8 cellular contexts compared by ENCODE assay signal in the genomic region with DNA sequence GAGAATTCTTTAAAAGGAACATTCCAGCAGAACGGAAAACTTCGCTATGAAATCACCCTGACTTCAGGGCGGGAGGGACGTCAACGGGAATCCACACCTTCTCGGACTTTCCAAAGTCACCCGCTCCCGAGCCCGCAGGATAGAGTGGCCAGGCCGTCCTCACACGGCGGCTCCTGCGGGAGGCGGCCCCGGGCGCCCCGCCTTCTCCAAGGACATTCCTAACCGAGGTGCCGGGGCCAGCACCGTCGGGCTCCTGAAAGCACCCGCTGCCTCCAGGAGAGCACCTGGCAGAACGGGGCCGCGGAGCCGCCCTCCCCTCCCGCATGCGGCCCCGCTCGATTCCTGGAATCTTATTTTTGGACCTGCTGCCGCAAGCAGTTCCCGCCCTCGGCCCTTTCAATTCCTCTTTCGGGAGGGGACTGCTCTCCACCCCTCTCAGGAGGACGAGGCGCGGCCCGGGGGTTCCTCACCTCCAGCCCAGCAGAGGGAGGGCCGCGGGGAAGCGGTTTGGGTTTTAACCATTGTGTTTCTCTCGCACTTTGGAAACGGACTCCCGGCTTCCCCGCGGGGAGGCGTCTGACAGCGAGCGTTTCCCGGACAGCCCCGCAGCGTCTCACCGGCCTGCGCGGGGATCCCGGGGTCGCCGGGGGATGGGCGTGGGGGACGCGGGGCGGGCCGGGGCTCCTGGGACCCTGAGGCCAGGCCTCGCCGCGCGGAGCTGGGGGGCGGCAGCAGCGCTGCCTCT.
DNase-seq lines count a peak whose midpoint lies in the region; ATAC-seq lines count a peak whose summit lies in the region.

No MANE protein-coding gene starts in this region.

- peak overlapping the region; percentile 14 for H3K27ac ChIP-seq in cingulate gyrus (ENCODE audit: low read depth, low read length)

- peak; percentile 35 for DNase-seq in activated T-cell treated with anti-CD3 and anti-CD28 coated beads, Interleukin-2, amount 50 U/mL, for 1 hour
- DNase-seq in activated T-cell treated with anti-CD3 and anti-CD28 coated beads for 4 hours (no peak), NOMO-1 (lab: John Stamatoyannopoulos, UW; ENCODE audit: unreplicated experiment in 2 of 2) (peak; percentile 53 to 75), left kidney (ENCODE audit: low read depth, low spot score) (peak; percentile 51), OCI-M2 (lab: John Stamatoyannopoulos, UW; ENCODE audit: unreplicated experiment) (no peak)
- peak; percentile 30 for DNase-seq in stimulated activated naive CD8-positive, alpha-beta T cell treated with anti-CD3 and anti-CD28 coated beads, Interleukin-15, Interleukin-2, amounts not matched to agents 100 U/mL and 50 U/mL, for 24 hours
- DNase-seq in stimulated activated CD4-positive, alpha-beta T cell treated with anti-CD3 and anti-CD28 coated beads, Interleukin-4, amount 100 ng/mL, for 4 hours: no peak

- no peak for ATAC-seq in stimulated activated naive CD8-positive, alpha-beta T cell treated with anti-CD3 and anti-CD28 coated beads, Interleukin-15, Interleukin-2, amounts not matched to agents 100 U/mL and 50 U/mL, for 24 hours

Comparison
In these comparisons a context has a peak if more than half of its experiments do, and no peak if none do; other contexts are left out.
1. DNase-seq: peak in activated T-cell treated with anti-CD3 and anti-CD28 coated beads, Interleukin-2, amount 50 U/mL, for 1 hour (single experiment), NOMO-1 (2 of 2), left kidney (single experiment) and stimulated activated naive CD8-positive, alpha-beta T cell treated with anti-CD3 and anti-CD28 coated beads, Interleukin-15, Interleukin-2, amounts not matched to agents 100 U/mL and 50 U/mL, for 24 hours (single experiment); none in activated T-cell treated with anti-CD3 and anti-CD28 coated beads for 4 hours (single experiment), stimulated activated CD4-positive, alpha-beta T cell treated with anti-CD3 and anti-CD28 coated beads, Interleukin-4, amount 100 ng/mL, for 4 hours (0 of 2) and OCI-M2 (single experiment).